ENCODE assay signal across 30 cellular contexts in the genomic region with DNA sequence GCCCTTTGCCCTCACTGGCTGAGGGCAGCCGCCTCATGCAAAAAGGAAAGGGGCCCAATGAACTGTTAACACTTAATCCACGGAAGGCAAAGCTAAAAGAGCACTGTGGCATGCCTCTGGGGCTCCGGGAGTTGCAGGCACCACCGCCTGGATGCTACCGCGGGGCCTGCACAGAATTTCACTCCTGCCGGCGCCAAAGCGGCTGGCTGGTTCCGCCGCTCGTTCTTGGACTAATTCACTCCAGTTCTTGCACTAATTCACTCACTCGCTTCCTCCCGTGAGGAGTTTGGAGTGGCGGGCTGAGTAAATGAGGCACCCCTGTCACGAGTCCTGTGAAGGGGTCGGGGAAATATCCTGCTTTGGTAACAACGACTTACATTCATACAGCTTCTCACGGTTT. TPM values are rescaled to one million over a fixed set of nuclear protein-coding genes. Genes with fewer than 3 reads are reported as not detected.
"Had no signal": no experiment of that assay in that cellular context is flagged by ENCODE, and none has a peak within 500 bp of the region (broad histone marks: within the 10 kb centered on the region; RNA-seq: fewer than 3 reads in every experiment).

No MANE protein-coding gene starts in this region.

- H3K9me3 ChIP-seq: colonic mucosa, esophagus squamous epithelium, gastrocnemius medialis, left lung, lower lobe of right lung, mucosa of descending colon had no signal

- FAIRE-seq: endometrium, islet of Langerhans, keratinocyte had no signal

- ATAC-seq: effector memory CD8-positive, alpha-beta T cell; esophagus mucosa; gastrocnemius medialis; heart right ventricle; left cardiac atrium; left lung; left ventricle myocardium superior; lower lobe of right lung; mucosa of descending colon had no signal

- H3K4me3 ChIP-seq: colonic mucosa, esophagus squamous epithelium, gastrocnemius medialis, heart right ventricle, left lung, lower lobe of right lung, mucosa of descending colon had no signal

- DNase-seq: colonic mucosa; cortex of kidney; effector CD8-positive, alpha-beta T cell; effector memory CD8-positive, alpha-beta T cell; endodermal cell; erythroblast; esophagus squamous epithelium; foreskin fibroblast; foreskin melanocyte; gastrocnemius medialis; glutamatergic neuron; heart right ventricle; hippocampal formation; left cardiac atrium; left lung; left ventricle myocardium superior; lower lobe of right lung; mesenchymal stem cell; mucosa of descending colon; naive B cell had no signal

- H3K27me3 ChIP-seq: colonic mucosa, esophagus squamous epithelium, gastrocnemius medialis, heart right ventricle, left lung had no signal

- H3K4me1 ChIP-seq: colonic mucosa, esophagus squamous epithelium, gastrocnemius medialis, heart right ventricle, left lung, lower lobe of right lung had no signal

- H3K36me3 ChIP-seq: colonic mucosa, esophagus squamous epithelium, gastrocnemius medialis, heart right ventricle, left lung, lower lobe of right lung had no signal

- H3K27ac ChIP-seq: colonic mucosa, epithelial cell of prostate, esophagus squamous epithelium, gastrocnemius medialis, heart right ventricle, left lung, lower lobe of right lung had no signal

RNA-seq across cellular contexts. Expression of a gene that starts 14.0 kb away (rescaled TPM):
- total RNA-seq: dermis microvascular lymphatic vessel endothelial cell, glomerular endothelial cell, lung microvascular endothelial cell, mesenteric fat pad, myocyte had no signal
- polyA plus RNA-seq: keratinocyte had no signal
